11 cellular contexts compared by ENCODE assay signal in genomic region chr1:156486421-156487344, GRCh38. TPM values are rescaled to one million over a fixed set of nuclear protein-coding genes. Genes with fewer than 3 reads are reported as not detected.
A peak's percentile ranks its signal among the peaks of the same experiment; 100 is the strongest.
DNase-seq lines count a peak whose midpoint lies in the region; ATAC-seq, FAIRE-seq and TF ChIP-seq lines count a peak whose summit lies in the region.
"Had no signal": no experiment of that assay in that cellular context is flagged by ENCODE, and none has a peak within 500 bp of the region (broad histone marks: within the 10 kb centered on the region; RNA-seq: fewer than 3 reads in every experiment).

No MANE protein-coding gene starts in this region.

- BruUV-seq in K562 (replicated peaks; lab: Mats Ljungman, UMichigan): no TSS peak
- BruUV-seq in A673 (replicated peaks; lab: Mats Ljungman, UMichigan): no TSS peak

- TF ChIP-seq EP300 in K562 (IDR thresholded peaks at IDR 0.05; ENCODE audit: low read length): no peak

- H3K4me2 ChIP-seq in K562 (ENCODE audit: insufficient read depth, low read length) (no peak overlapping the region), neural progenitor cell (no peak overlapping the region), trophoblast cell (ENCODE audit: low read length) (no peak overlapping the region)

- no peaks in the 10 kb centered on the region for H3K79me1 ChIP-seq in trophoblast cell (ENCODE audit: low read length)

- no peak overlapping the region for H4K91ac ChIP-seq in trophoblast cell (ENCODE audit: low read depth, low read length)

- H2AFZ ChIP-seq in K562 (ENCODE audit: low read depth, low read length): no peak overlapping the region
- H2AFZ ChIP-seq in neural progenitor cell (replicated peaks): no peak overlapping the region
- H2AFZ ChIP-seq in trophoblast cell (ENCODE audit: insufficient read depth, low read length, poor library complexity): no peak overlapping the region

- intact Hi-C loops in CD4-positive, alpha-beta T cell (cut with DNase I, micrococcal nuclease): loop anchor here in 1 of 2 experiments (10.0 kb wide), 1 partner anchor 58 kb away; no protein-coding TSS in a partner anchor
- intact Hi-C loops in K562 (cut with micrococcal nuclease): loop anchor here (10.0 kb wide), 1 partner anchor 58 kb away; no protein-coding TSS in a partner anchor
- intact Hi-C loops in A673 (cut with micrococcal nuclease; ENCODE audit: unreplicated experiment): no loop called here
- intact Hi-C loops in ascending aorta (cut with DNase I): no loop called here

- no peaks in the 10 kb centered on the region for H3K9me3 ChIP-seq in CD4-positive, alpha-beta T cell (ENCODE audit: control insufficient read depth, low read length)
- H3K9me3 ChIP-seq in K562 (replicated peaks; ENCODE audit: control insufficient read depth, insufficient read depth, low read depth, low read length) (no peaks in the 10 kb centered on the region), neural progenitor cell (ENCODE audit: low read depth) (no peaks in the 10 kb centered on the region), A673 (ENCODE audit: low read depth, low read length, poor library complexity, severe bottlenecking) (no peaks in the 10 kb centered on the region), ascending aorta (no peaks in the 10 kb centered on the region), trophoblast cell (ENCODE audit: insufficient read depth, low read depth, low read length) (peaks cover 4% of the 10 kb centered on the region)

- no peak for TF ChIP-seq RAD21 in K562 (CRISPR knock-in tag; conservative IDR thresholded peaks at IDR 0.05 in 1 of 2, IDR thresholded peaks at IDR 0.05 in 1 of 2)

- peaks cover 87% of the 10 kb centered on the region for H3K4me1 Mint-ChIP-seq in CD4-positive, alpha-beta T cell (ENCODE audit: low read depth)
- H3K4me1 Mint-ChIP-seq in HFFc6 (ENCODE audit: low read depth) (peaks cover 71% of the 10 kb centered on the region), neural progenitor cell (peaks cover 51% of the 10 kb centered on the region)

- H3K4me1 ChIP-seq in K562 (replicated peaks in 1 of 2; ENCODE audit: control insufficient read depth in 2 of 2, insufficient read depth in 2 of 2, low read length in 2 of 2) (peaks cover 32 to 35% of the 10 kb centered on the region in 2 experiments), neural progenitor cell (peaks cover 28% of the 10 kb centered on the region), A673 (ENCODE audit: insufficient read depth, low read length, poor library complexity, severe bottlenecking) (peaks cover 24% of the 10 kb centered on the region), ascending aorta (peaks cover 35 to 74% of the 10 kb centered on the region in 2 donors), trophoblast cell (ENCODE audit: control insufficient read depth in 1 of 2, insufficient read depth in 2 of 2, low read length in 2 of 2) (peaks cover 33 to 35% of the 10 kb centered on the region in 2 experiments)

- H3K14ac ChIP-seq in trophoblast cell (ENCODE audit: low read length): no peak overlapping the region

- H3K27ac Mint-ChIP-seq in CD4-positive, alpha-beta T cell: peak overlapping the region; percentile 90
- H3K27ac Mint-ChIP-seq in HFFc6 (peak overlapping the region; percentile 40), neural progenitor cell (no peak overlapping the region)

- WGBS in K562 (ENCODE audit: insufficient coverage, low coverage, missing lambda C conversion rate): 41% methylated on average over 4 of the region's 7 CpGs
- no CpG with 5 or more reads among the region's 7 CpGs for WGBS in trophoblast cell (ENCODE audit: extremely low coverage, insufficient coverage, insufficient read length)

- peaks cover 8% of the 10 kb centered on the region for H3F3A ChIP-seq in neural progenitor cell (ENCODE audit: low read depth)

- FAIRE-seq in K562 (lab: Jason Lieb, UNC): no peak

- H2BK5ac ChIP-seq in trophoblast cell (ENCODE audit: low read depth, low read length, poor library complexity): no peak overlapping the region

- peak overlapping the region; percentile 3 for H3K4me3 Mint-ChIP-seq in CD4-positive, alpha-beta T cell
- H3K4me3 Mint-ChIP-seq in HFFc6 (no peak overlapping the region), neural progenitor cell (no peak overlapping the region)

- H3K18ac ChIP-seq in trophoblast cell (ENCODE audit: low read length): no peak overlapping the region

- no peak for ATAC-seq in CD4-positive, alpha-beta T cell (ENCODE audit: poor library complexity)
- ATAC-seq in K562: no peak
- no peak for ATAC-seq in HG03139 (IDR thresholded peaks at IDR 0.05; ENCODE audit: unreplicated experiment)

- CTCF ChIA-PET in CD4-positive, alpha-beta T cell (lab: Charles Lee): interaction anchor here (1.6 to 2.1 kb wide), 2 partner anchors 15 to 29 kb away, joined by 5 read pairs; no protein-coding TSS in a partner anchor
- CTCF ChIA-PET in K562 (lab: Yijun Ruan, JAX; ENCODE audit: low intra/inter-chr PET ratio): no interaction called here
- CTCF ChIA-PET in A673 (lab: Charles Lee): no interaction called here

- no peaks in the 10 kb centered on the region for H3K27me3 Mint-ChIP-seq in CD4-positive, alpha-beta T cell
- peaks cover 8% of the 10 kb centered on the region for H3K27me3 Mint-ChIP-seq in HFFc6 (ENCODE audit: insufficient read depth)
- no peaks in the 10 kb centered on the region for H3K27me3 Mint-ChIP-seq in neural progenitor cell (ENCODE audit: insufficient read depth, low read depth)

- no peak overlapping the region for H3K23ac ChIP-seq in trophoblast cell (ENCODE audit: low read length)

- H2BK120ac ChIP-seq in trophoblast cell (ENCODE audit: insufficient read depth, low read length, poor library complexity): no peak overlapping the region

- TF ChIP-seq POLR2A in K562 (conservative IDR thresholded peaks at IDR 0.05): no peak

- H3K4me3 ChIP-seq in K562 (no peak overlapping the region), neural progenitor cell (no peak overlapping the region), A673 (ENCODE audit: low read depth, low read length, poor library complexity, severe bottlenecking) (no peak overlapping the region), ascending aorta (no peak overlapping the region), trophoblast cell (ENCODE audit: low read depth, low read length) (no peak overlapping the region)

- H3K9me1 ChIP-seq in K562 (ENCODE audit: control insufficient read depth, insufficient read depth, low read length): peaks cover 13% of the 10 kb centered on the region

- H2AK5ac ChIP-seq in trophoblast cell (ENCODE audit: low read length): no peak overlapping the region

- peak overlapping the region; percentile 36 for H3K27ac ChIP-seq in CD4-positive, alpha-beta T cell (ENCODE audit: low read depth, low read length)
- H3K27ac ChIP-seq in K562 (ENCODE audit: extremely low read depth, low read depth, low read length) (no peak overlapping the region), neural progenitor cell (no peak overlapping the region), A673 (ENCODE audit: low read depth, low read length, poor library complexity, severe bottlenecking) (no peak overlapping the region), ascending aorta (peak overlapping the region in 1 of 2 donors; percentile 99), trophoblast cell (ENCODE audit: low read depth, low read length) (no peak overlapping the region)

- H3K36me3 ChIP-seq in K562 (ENCODE audit: control insufficient read depth, insufficient read depth, low read length) (peaks cover 15% of the 10 kb centered on the region), neural progenitor cell (no peaks in the 10 kb centered on the region), A673 (ENCODE audit: insufficient read depth, low read length, poor library complexity, severe bottlenecking) (peaks cover 6% of the 10 kb centered on the region), ascending aorta (peaks cover 17 to 21% of the 10 kb centered on the region in 2 donors), trophoblast cell (ENCODE audit: control insufficient read depth in 1 of 2, insufficient read depth in 2 of 2, low read length in 2 of 2) (peaks cover 9 to 17% of the 10 kb centered on the region in 2 experiments)

- H3K4ac ChIP-seq in trophoblast cell (ENCODE audit: low read depth, low read length): no peak overlapping the region

- peaks cover 43% of the 10 kb centered on the region for H3K36me3 Mint-ChIP-seq in CD4-positive, alpha-beta T cell (ENCODE audit: low read depth)
- H3K36me3 Mint-ChIP-seq in HFFc6 (ENCODE audit: low read depth) (peaks cover 23% of the 10 kb centered on the region), neural progenitor cell (peaks cover 3% of the 10 kb centered on the region)

- no peak overlapping the region for H3K9ac ChIP-seq in K562 (ENCODE audit: insufficient read depth in 1 of 2, low read depth in 2 of 2, low read length in 2 of 2)
- no peak overlapping the region for H3K9ac ChIP-seq in neural progenitor cell
- H3K9ac ChIP-seq in trophoblast cell (ENCODE audit: low read length): no peak overlapping the region

- H3K79me2 ChIP-seq in K562 (ENCODE audit: control insufficient read depth, insufficient read depth, low read length) (peaks cover 52% of the 10 kb centered on the region), neural progenitor cell (ENCODE audit: low read depth) (peaks cover 12% of the 10 kb centered on the region), trophoblast cell (ENCODE audit: control insufficient read depth, insufficient read depth, low read length, poor library complexity) (no peaks in the 10 kb centered on the region)

- TF ChIP-seq CTCF in CD4-positive, alpha-beta T cell (IDR thresholded peaks at IDR 0.05): no peak
- TF ChIP-seq CTCF in HFFc6 (IDR thresholded peaks at IDR 0.05) (no peak), K562 (IDR thresholded peaks at IDR 0.05 in 2 of 3, conservative IDR thresholded peaks at IDR 0.05 in 1 of 3; ENCODE audit: insufficient read depth in 2 of 3, low read depth in 1 of 3, low read length in 3 of 3) (no peak), neural progenitor cell (IDR thresholded peaks at IDR 0.05) (no peak), A673 (conservative IDR thresholded peaks at IDR 0.05; ENCODE audit: low read depth, low read length) (no peak), ascending aorta (IDR thresholded peaks at IDR 0.05) (no peak)

- POLR2A ChIA-PET in CD4-positive, alpha-beta T cell (lab: Charles Lee): interaction anchor here (1.0 to 7.3 kb wide), 4 partner anchors 13 to 122 kb away, joined by 3 to 145 read pairs (median 4); partner anchors contain the start of gene MEF2D
- POLR2A ChIA-PET in K562 (lab: Yijun Ruan, JAX): interaction anchor here (7.3 kb wide), 1 partner anchor 14 kb away, joined by 62 read pairs; the partner anchor contains the start of gene MEF2D
- POLR2A ChIA-PET in A673 (lab: Charles Lee; ENCODE audit: low non-redundant PET): no interaction called here

- no peaks in the 10 kb centered on the region for H3K27me3 ChIP-seq in CD4-positive, alpha-beta T cell (ENCODE audit: control insufficient read depth, insufficient read depth, low read length)
- H3K27me3 ChIP-seq in K562 (ENCODE audit: control insufficient read depth in 2 of 2, insufficient read depth in 2 of 2, low read length in 2 of 2) (no peaks in the 10 kb centered on the region), neural progenitor cell (no peaks in the 10 kb centered on the region), A673 (replicated peaks; ENCODE audit: insufficient read depth, low read depth, low read length, poor library complexity) (no peaks in the 10 kb centered on the region), ascending aorta (no peaks in the 10 kb centered on the region), trophoblast cell (ENCODE audit: insufficient read depth, low read length) (no peaks in the 10 kb centered on the region)

- no peak overlapping the region for H4K8ac ChIP-seq in trophoblast cell (ENCODE audit: low read depth, low read length)

- H2BK12ac ChIP-seq in trophoblast cell (ENCODE audit: low read length): no peak overlapping the region

- H4K20me1 ChIP-seq in K562 (replicated peaks; ENCODE audit: control insufficient read depth, insufficient read depth, low read length): peaks cover 32% of the 10 kb centered on the region
- peaks cover 56% of the 10 kb centered on the region for H4K20me1 ChIP-seq in neural progenitor cell (ENCODE audit: low read depth)

- H4K12ac ChIP-seq in trophoblast cell (ENCODE audit: low read depth, low read length): no peak overlapping the region

- DNase-seq in CD4-positive, alpha-beta T cell: no peak
- DNase-seq in HFFc6: no peak
- peak in 3 of 4 experiments; percentile 41 to 72 (median 69) for DNase-seq in K562 (ENCODE audit: extremely low read depth in 1 of 4, low spot score in 3 of 4)
- DNase-seq in neural progenitor cell (ENCODE audit: low spot score): peak; percentile 48
- no peak for DNase-seq in A673 (ENCODE audit: low spot score)
- no peak for DNase-seq in ascending aorta (ENCODE audit: low spot score in 2 of 2)
- no peak for DNase-seq in trophoblast cell
- DNase-seq: DMS79 treated with DMSO at 0.1 percent for 48 hours, hippocampal formation, KBM-7 had no signal

- in situ Hi-C loops in K562 (cut with MboI): no loop called here

- no peaks in the 10 kb centered on the region for H3K9me3 Mint-ChIP-seq in CD4-positive, alpha-beta T cell
- H3K9me3 Mint-ChIP-seq in HFFc6: no peaks in the 10 kb centered on the region
- no peaks in the 10 kb centered on the region for H3K9me3 Mint-ChIP-seq in neural progenitor cell

RNA-seq across cellular contexts. Expression of gene MEF2D, which starts 13.9 kb away (rescaled TPM):
- 100 to 1,000 TPM; 155 to 162 TPM for total RNA-seq in CD4-positive, alpha-beta T cell
- total RNA-seq in HFFc6 (2021; fragmentation: NEBNext Ultra II Directional; extraction: Animal tissue kit (Norgen Biotek cat#: 25700)): 10 to 100 TPM; 50.0 to 60.1 (median 56.8) TPM
- total RNA-seq in K562 (2011; cell fraction: chromatin; rRNA removed; ENCODE audit: low replicate concordance): 11.7 and 23.2 TPM in 2 replicates
- 10.0 and 13.7 TPM in 2 replicates for total RNA-seq in K562 (2011; cell fraction: nucleolus; rRNA removed)
- 14.1 and 18.8 TPM in 2 replicates for total RNA-seq in K562 (2011; cell fraction: nucleoplasm; rRNA removed)
- total RNA-seq in K562 (2014; rRNA removed) (5.4 and 6.5 TPM in 2 replicates), K562 (2014; rRNA removed; fragmentation: Illumina TruSeq; extraction: Trizol) (1.3 and 1.7 TPM in 2 replicates), K562 (2015; rRNA removed; fragmentation: Illumina TruSeq; extraction: Trizol) (2.6 and 2.7 TPM in 2 replicates), K562 (2021) (13.8 and 19.5 TPM in 2 replicates), neural progenitor cell (ENCODE audit: low replicate concordance) (1.8 and 7.1 TPM in 2 replicates), A673 (2021) (18.3 and 21.8 TPM in 2 replicates), ascending aorta (106 TPM)
- polyA plus RNA-seq in K562 (2011; rRNA removed) (2.2 and 4.6 TPM in 2 replicates), K562 (2014; fragmentation: Illumina TruSeq; extraction: Trizol) (5.0 and 8.2 TPM in 2 replicates), K562 (2014; fragmentation: Nextera tagmentation; extraction: Ambion mirVana) (under 1 TPM; 0.10 TPM), K562 (2014; rRNA removed) (6.0 and 8.2 TPM in 2 replicates)
- polyA plus RNA-seq in K562 (2011; cell fraction: cytosol; rRNA removed): 3.8 and 6.0 TPM in 2 replicates
- polyA plus RNA-seq in K562 (2011; cell fraction: nucleus; rRNA removed): 8.5 and 14.0 TPM in 2 replicates
- 8.7 and 11.3 TPM in 2 replicates for polyA plus RNA-seq in K562 (2012)
- polyA minus RNA-seq in K562 (2011; rRNA and poly(A)+ RNA removed): 2.8 and 3.4 TPM in 2 replicates
- 3.1 and 5.6 TPM in 2 replicates for polyA minus RNA-seq in K562 (2011; cell fraction: cytosol; rRNA and poly(A)+ RNA removed)
- polyA minus RNA-seq in K562 (2011; cell fraction: nucleus; rRNA and poly(A)+ RNA removed): 4.6 and 7.7 TPM in 2 replicates
- polyA plus RNA-seq in trophoblast cell (2013): 10.5 and 10.7 TPM in 2 replicates

Comparison
In these comparisons a context has a peak if more than half of its experiments do, and no peak if none do; other contexts are left out.
1. DNase-seq: peak in K562 (3 of 4) and neural progenitor cell (single experiment); none in CD4-positive, alpha-beta T cell (0 of 10), HFFc6 (single experiment), A673 (single experiment), ascending aorta (0 of 2) and trophoblast cell (0 of 2).